1 cellular context compared by ENCODE assay signal in the genomic region with DNA sequence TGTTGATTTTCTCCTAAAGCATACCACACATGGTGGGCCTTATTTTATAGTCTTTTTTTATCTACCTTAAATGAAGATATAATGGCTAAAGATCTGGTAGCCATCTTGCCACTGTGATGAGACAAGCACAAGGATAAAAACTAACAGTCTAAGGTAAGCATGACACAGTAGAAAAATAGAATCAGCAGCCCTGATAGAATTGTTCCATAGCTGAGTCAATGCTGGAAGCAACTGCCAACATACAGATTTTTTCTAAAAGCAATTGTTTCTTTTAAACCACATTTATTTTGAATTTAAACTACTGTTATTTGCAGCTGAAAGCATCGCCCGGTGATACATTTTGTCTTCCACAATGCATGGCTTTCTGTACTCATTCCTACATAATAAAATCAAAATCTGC.
TF ChIP-seq lines count a peak whose summit lies in the region.

No MANE protein-coding gene starts in this region.

TF ChIP-seq in H1, 55 proteins besides CTCF, POLR2A, EP300 and RAD21:
- TF ChIP-seq HDAC2 (IDR thresholded peaks at IDR 0.05; ENCODE audit: borderline replicate concordance in 1 of 2, low read depth in 2 of 2, low read length in 2 of 2) = no peak
- TF ChIP-seq TAF7 (optimal IDR thresholded peaks at IDR 0.05; ENCODE audit: borderline replicate concordance, low read depth, low read length) = no peak
- TF ChIP-seq BRCA1 (IDR thresholded peaks at IDR 0.05; ENCODE audit: low read depth, low read length) = no peak
- TF ChIP-seq TCF12 (IDR thresholded peaks at IDR 0.05; ENCODE audit: low read depth, low read length) = no peak
- no peak for TF ChIP-seq CREB1 (IDR thresholded peaks at IDR 0.05)
- TF ChIP-seq SIRT6 (IDR thresholded peaks at IDR 0.05; ENCODE audit: low read length) = no peak
- TF ChIP-seq POLR2AphosphoS5 (IDR thresholded peaks at IDR 0.05; ENCODE audit: low read depth, low read length) = no peak
- TF ChIP-seq, protein P1, sequence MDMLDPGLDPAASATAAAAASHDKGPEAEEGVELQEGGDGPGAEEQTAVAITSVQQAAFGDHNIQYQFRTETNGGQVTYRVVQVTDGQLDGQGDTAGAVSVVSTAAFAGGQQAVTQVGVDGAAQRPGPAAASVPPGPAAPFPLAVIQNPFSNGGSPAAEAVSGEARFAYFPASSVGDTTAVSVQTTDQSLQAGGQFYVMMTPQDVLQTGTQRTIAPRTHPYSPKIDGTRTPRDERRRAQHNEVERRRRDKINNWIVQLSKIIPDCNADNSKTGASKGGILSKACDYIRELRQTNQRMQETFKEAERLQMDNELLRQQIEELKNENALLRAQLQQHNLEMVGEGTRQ (IDR thresholded peaks at IDR 0.05; ENCODE audit: low read length) = no peak
- TF ChIP-seq YY1 (IDR thresholded peaks at IDR 0.05; ENCODE audit: low read depth, low read length) = no peak
- no peak for TF ChIP-seq RBBP5 (IDR thresholded peaks at IDR 0.05; ENCODE audit: borderline replicate concordance, low read depth, low read length)
- TF ChIP-seq, protein P2, sequence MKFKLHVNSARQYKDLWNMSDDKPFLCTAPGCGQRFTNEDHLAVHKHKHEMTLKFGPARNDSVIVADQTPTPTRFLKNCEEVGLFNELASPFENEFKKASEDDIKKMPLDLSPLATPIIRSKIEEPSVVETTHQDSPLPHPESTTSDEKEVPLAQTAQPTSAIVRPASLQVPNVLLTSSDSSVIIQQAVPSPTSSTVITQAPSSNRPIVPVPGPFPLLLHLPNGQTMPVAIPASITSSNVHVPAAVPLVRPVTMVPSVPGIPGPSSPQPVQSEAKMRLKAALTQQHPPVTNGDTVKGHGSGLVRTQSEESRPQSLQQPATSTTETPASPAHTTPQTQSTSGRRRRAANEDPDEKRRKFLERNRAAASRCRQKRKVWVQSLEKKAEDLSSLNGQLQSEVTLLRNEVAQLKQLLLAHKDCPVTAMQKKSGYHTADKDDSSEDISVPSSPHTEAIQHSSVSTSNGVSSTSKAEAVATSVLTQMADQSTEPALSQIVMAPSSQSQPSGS (IDR thresholded peaks at IDR 0.05; ENCODE audit: low read length) = no peak
- TF ChIP-seq, protein P3, sequence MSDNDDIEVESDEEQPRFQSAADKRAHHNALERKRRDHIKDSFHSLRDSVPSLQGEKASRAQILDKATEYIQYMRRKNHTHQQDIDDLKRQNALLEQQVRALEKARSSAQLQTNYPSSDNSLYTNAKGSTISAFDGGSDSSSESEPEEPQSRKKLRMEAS (IDR thresholded peaks at IDR 0.05) = no peak
- TF ChIP-seq ZNF274 (IDR thresholded peaks at IDR 0.05; ENCODE audit: borderline replicate concordance, extremely low read depth, low read length) = no peak
